In genomic region chr12:122444071-122444470, GRCh38 we compare ENCODE assay signal across 4 cellular contexts.
A peak's percentile ranks its signal among the peaks of the same experiment; 100 is the strongest.
TF ChIP-seq lines count a peak whose summit lies in the region.

No MANE protein-coding gene starts in this region.

TF ChIP-seq in HEK293, 187 proteins besides CTCF, POLR2A, EP300 and RAD21:
- TF ChIP-seq ZNF121 (tag by site-specific recombination; IDR thresholded peaks at IDR 0.05) = peak; percentile 83
TF ChIP-seq in HEK293: peak in this region for 1; not testable (repeated sequence) for 186.

TF ChIP-seq in WTC11, 78 proteins besides CTCF, POLR2A, EP300 and RAD21:
- TF ChIP-seq ZNF121 (CRISPR knock-in tag; IDR thresholded peaks at IDR 0.05) = 0 out of 2 replicates have a peak, but pooled peaks have one; percentile 27

TF ChIP-seq in K562, 482 proteins besides CTCF, POLR2A, EP300 and RAD21:
- TF ChIP-seq, protein P1, sequence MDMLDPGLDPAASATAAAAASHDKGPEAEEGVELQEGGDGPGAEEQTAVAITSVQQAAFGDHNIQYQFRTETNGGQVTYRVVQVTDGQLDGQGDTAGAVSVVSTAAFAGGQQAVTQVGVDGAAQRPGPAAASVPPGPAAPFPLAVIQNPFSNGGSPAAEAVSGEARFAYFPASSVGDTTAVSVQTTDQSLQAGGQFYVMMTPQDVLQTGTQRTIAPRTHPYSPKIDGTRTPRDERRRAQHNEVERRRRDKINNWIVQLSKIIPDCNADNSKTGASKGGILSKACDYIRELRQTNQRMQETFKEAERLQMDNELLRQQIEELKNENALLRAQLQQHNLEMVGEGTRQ (CRISPR knock-in tag; IDR thresholded peaks at IDR 0.05) = 0 out of 2 replicates have a peak, but pooled peaks have one; percentile 10
- TF ChIP-seq ZNF121 (CRISPR knock-in tag; conservative IDR thresholded peaks at IDR 0.05) (peak; percentile 88), RBM25 (IDR thresholded peaks at IDR 0.05; ENCODE audit: low read depth, low read length, severe bottlenecking) (peak; percentile 44)

TF ChIP-seq in HepG2, 621 proteins besides CTCF, POLR2A, EP300 and RAD21:
- peak; percentile 69 for TF ChIP-seq ZNF121 (CRISPR knock-in tag; IDR thresholded peaks at IDR 0.05)
